15 cellular contexts compared by ENCODE assay signal in the genomic region with DNA sequence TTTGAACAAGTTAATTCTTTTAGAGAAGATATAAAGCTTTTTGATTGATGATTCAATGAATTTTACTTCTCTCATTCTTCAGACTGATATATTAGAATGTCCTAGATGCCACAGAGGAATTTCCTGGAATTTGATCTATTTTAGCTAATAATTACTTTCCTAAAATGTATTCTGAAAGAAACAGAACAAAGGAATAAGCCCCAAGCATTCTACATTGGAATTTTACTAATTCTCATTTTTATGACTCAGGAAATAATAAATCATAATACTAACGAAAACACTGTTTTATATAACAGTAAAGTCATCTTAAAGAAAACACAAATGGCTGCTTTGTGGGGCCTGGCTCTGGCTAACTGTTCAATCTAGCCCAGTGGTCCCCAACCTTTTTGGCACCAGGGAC.
DNase-seq lines count a peak whose midpoint lies in the region; ATAC-seq and TF ChIP-seq lines count a peak whose summit lies in the region.
"Had no signal": no experiment of that assay in that cellular context is flagged by ENCODE, and none has a peak within 500 bp of the region (broad histone marks: within the 10 kb centered on the region; RNA-seq: fewer than 3 reads in every experiment).

No MANE protein-coding gene starts in this region.

- no peaks in the 10 kb centered on the region for H3K36me3 Mint-ChIP-seq in nephron (ENCODE audit: low read depth)
- H3K36me3 Mint-ChIP-seq in glutamatergic neuron (ENCODE audit: unreplicated experiment) = no peaks in the 10 kb centered on the region

- H3K9me3 ChIP-seq in SK-N-SH = no peaks in the 10 kb centered on the region
- H3K9me3 ChIP-seq: BLaER1 treated with 17β-estradiol and CSF1 and Interleukin-3, amounts not matched to agents 10 nM and 100 nM had no signal

- POLR2A ChIA-PET in SK-N-SH (lab: Yijun Ruan, JAX) = no interaction called here

- H3K4me2 ChIP-seq in SK-N-SH = peak overlapping the region; percentile 7; the same call in 1 of the 2 replicates
- H3K4me2 ChIP-seq: BLaER1 treated with 17β-estradiol and CSF1 and Interleukin-3, amounts not matched to agents 10 nM and 100 nM had no signal

- H3K9me3 Mint-ChIP-seq in nephron (no peaks in the 10 kb centered on the region), glutamatergic neuron (ENCODE audit: unreplicated experiment) (no peaks in the 10 kb centered on the region)
- H3K9me3 Mint-ChIP-seq: CD4-positive, CD25-positive, alpha-beta regulatory T cell; H9 had no signal

- H3K27ac ChIP-seq in SK-N-SH (ENCODE audit: low read depth in 2 of 2, low read length in 1 of 2) (peak overlapping the region; percentile 63 to 79; a peak in 3 of 4 replicates), caudate nucleus (ENCODE audit: low read depth, low read length) (no peak overlapping the region)
- H3K27ac ChIP-seq: BLaER1 treated with 17β-estradiol and CSF1 and Interleukin-3, amounts not matched to agents 10 nM and 100 nM had no signal

- H3K4me1 ChIP-seq in SK-N-SH (ENCODE audit: control insufficient read depth in 1 of 2, insufficient read depth in 2 of 2, low read depth in 1 of 2, low read length in 1 of 2) = peaks cover 6 to 15% of the 10 kb centered on the region in 2 experiments
- H3K4me1 ChIP-seq: BLaER1 treated with 17β-estradiol and CSF1 and Interleukin-3, amounts not matched to agents 10 nM and 100 nM had no signal

- H3K9me2 ChIP-seq in SK-N-SH = no peaks in the 10 kb centered on the region

- no peaks in the 10 kb centered on the region for H3K27me3 Mint-ChIP-seq in nephron (ENCODE audit: low read depth)
- H3K27me3 Mint-ChIP-seq in glutamatergic neuron (ENCODE audit: unreplicated experiment) = no peaks in the 10 kb centered on the region

- peaks cover 65% of the 10 kb centered on the region for H3K4me1 Mint-ChIP-seq in nephron
- H3K4me1 Mint-ChIP-seq in glutamatergic neuron (ENCODE audit: low read depth, unreplicated experiment) = no peaks in the 10 kb centered on the region
- H3K4me1 Mint-ChIP-seq: CD4-positive, CD25-positive, alpha-beta regulatory T cell had no signal

- no peak overlapping the region for H3K4me3 Mint-ChIP-seq in nephron
- H3K4me3 Mint-ChIP-seq in glutamatergic neuron (ENCODE audit: unreplicated experiment) = no peak overlapping the region
- H3K4me3 Mint-ChIP-seq: CD4-positive, CD25-positive, alpha-beta regulatory T cell; H9 had no signal

- CTCF ChIA-PET in SK-N-SH (lab: Yijun Ruan, JAX) = interaction anchor here (0.6 to 1.7 kb wide), 3 partner anchors 18 to 164 kb away, joined by 3 to 6 read pairs (median 3); no protein-coding TSS in a partner anchor

- peaks cover 18% of the 10 kb centered on the region for H3F3A ChIP-seq in SK-N-SH (replicated peaks; ENCODE audit: insufficient read depth)

- H3K79me2 ChIP-seq in SK-N-SH (ENCODE audit: insufficient read depth) = no peaks in the 10 kb centered on the region

- DNase-seq in EH (ENCODE audit: low read depth) (peak; percentile 47), SK-N-SH (no peak), dermis blood vessel endothelial cell (peak; percentile 34), glutamatergic neuron (no peak), caudate nucleus (lab: John Stamatoyannopoulos, UW) (no peak)
- DNase-seq: 8988T; ACHN; CD4-positive, CD25-positive, alpha-beta regulatory T cell; DMS53; GOT3; H9 had no signal

- ATAC-seq in GM19452 (IDR thresholded peaks at IDR 0.05; ENCODE audit: unreplicated experiment) (no peak), GM21360 (IDR thresholded peaks at IDR 0.05; ENCODE audit: unreplicated experiment) (no peak)

- peak overlapping the region; percentile 12; the same call in 1 of the 2 replicates for H2AFZ ChIP-seq in SK-N-SH (ENCODE audit: low read depth)

- peak in 1 of 2 experiments; percentile 48; a peak in 2 of 4 replicates for TF ChIP-seq EP300 in SK-N-SH (IDR thresholded peaks at IDR 0.05; ENCODE audit: borderline replicate concordance in 1 of 2, low read depth in 1 of 2, low read length in 1 of 2)

- no peak for TF ChIP-seq RAD21 in SK-N-SH (IDR thresholded peaks at IDR 0.05; ENCODE audit: low read length)

- H3K36me3 ChIP-seq in SK-N-SH (replicated peaks in 1 of 2; ENCODE audit: control insufficient read depth in 1 of 2, insufficient read depth in 2 of 2, low read length in 1 of 2) = no peaks in the 10 kb centered on the region
- H3K36me3 ChIP-seq: BLaER1 treated with 17β-estradiol and CSF1 and Interleukin-3, amounts not matched to agents 10 nM and 100 nM had no signal

- H4K20me1 ChIP-seq in SK-N-SH (ENCODE audit: insufficient read depth) = no peaks in the 10 kb centered on the region
- H4K20me1 ChIP-seq: BLaER1 treated with 17β-estradiol and CSF1 and Interleukin-3, amounts not matched to agents 10 nM and 100 nM had no signal

- 0 out of 2 replicates have a peak overlapping the region, but pooled peaks have one; percentile 8 for H3K9ac ChIP-seq in SK-N-SH
- H3K9ac ChIP-seq: BLaER1 treated with 17β-estradiol and CSF1 and Interleukin-3, amounts not matched to agents 10 nM and 100 nM had no signal

- TF ChIP-seq CTCF in SK-N-SH (IDR thresholded peaks at IDR 0.05) = no peak
- no peak for TF ChIP-seq CTCF in nephron (IDR thresholded peaks at IDR 0.05; ENCODE audit: unreplicated experiment in 3 of 3)
- no peak for TF ChIP-seq CTCF in glutamatergic neuron (IDR thresholded peaks at IDR 0.05; ENCODE audit: partially characterized antibody, unreplicated experiment)

- H3K27ac Mint-ChIP-seq in nephron = peak overlapping the region; percentile 97 to 99 (median 97)
- H3K27ac Mint-ChIP-seq in glutamatergic neuron (ENCODE audit: unreplicated experiment) = no peak overlapping the region
- H3K27ac Mint-ChIP-seq: H9 had no signal

- no peaks in the 10 kb centered on the region for H3K27me3 ChIP-seq in SK-N-SH (ENCODE audit: insufficient read depth)
- H3K27me3 ChIP-seq: BLaER1 treated with 17β-estradiol and CSF1 and Interleukin-3, amounts not matched to agents 10 nM and 100 nM had no signal

- H3K4me3 ChIP-seq in SK-N-SH (ENCODE audit: low read depth in 2 of 2, low read length in 1 of 2) = no peak overlapping the region
- H3K4me3 ChIP-seq: BLaER1 treated with 17β-estradiol and CSF1 and Interleukin-3, amounts not matched to agents 10 nM and 100 nM had no signal

- WGBS in SK-N-SH (ENCODE audit: low lambda C conversion rate) = 11% methylated on average over 1 of the region's 1 CpG

TF ChIP-seq in SK-N-SH, 30 proteins besides CTCF, POLR2A, EP300 and RAD21 (continues in another document):
- TF ChIP-seq CHD2 (IDR thresholded peaks at IDR 0.05; ENCODE audit: low read length, partially characterized antibody) (no peak), EZH2phosphoT487 (IDR thresholded peaks at IDR 0.05; ENCODE audit: borderline replicate concordance, low read depth) (no peak), USF2 (IDR thresholded peaks at IDR 0.05; ENCODE audit: borderline replicate concordance, low read depth, low read length) (no peak), NFIC (IDR thresholded peaks at IDR 0.05; ENCODE audit: borderline replicate concordance) (0 out of 2 replicates have a peak, but pooled peaks have one; percentile 30), SMC3 (IDR thresholded peaks at IDR 0.05; ENCODE audit: low read depth, low read length) (no peak), FOXJ3 (CRISPR knock-in tag; IDR thresholded peaks at IDR 0.05) (no peak), FOXM1 (IDR thresholded peaks at IDR 0.05; ENCODE audit: low read depth) (peak; percentile 51; the same call in 1 of the 2 replicates), JUND (IDR thresholded peaks at IDR 0.05) (peak; percentile 45), TCF12 (IDR thresholded peaks at IDR 0.05) (peak; percentile 51)
- TF ChIP-seq, protein P1, sequence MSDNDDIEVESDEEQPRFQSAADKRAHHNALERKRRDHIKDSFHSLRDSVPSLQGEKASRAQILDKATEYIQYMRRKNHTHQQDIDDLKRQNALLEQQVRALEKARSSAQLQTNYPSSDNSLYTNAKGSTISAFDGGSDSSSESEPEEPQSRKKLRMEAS (IDR thresholded peaks at IDR 0.05; ENCODE audit: low read depth) = no peak
- TF ChIP-seq, protein P2, sequence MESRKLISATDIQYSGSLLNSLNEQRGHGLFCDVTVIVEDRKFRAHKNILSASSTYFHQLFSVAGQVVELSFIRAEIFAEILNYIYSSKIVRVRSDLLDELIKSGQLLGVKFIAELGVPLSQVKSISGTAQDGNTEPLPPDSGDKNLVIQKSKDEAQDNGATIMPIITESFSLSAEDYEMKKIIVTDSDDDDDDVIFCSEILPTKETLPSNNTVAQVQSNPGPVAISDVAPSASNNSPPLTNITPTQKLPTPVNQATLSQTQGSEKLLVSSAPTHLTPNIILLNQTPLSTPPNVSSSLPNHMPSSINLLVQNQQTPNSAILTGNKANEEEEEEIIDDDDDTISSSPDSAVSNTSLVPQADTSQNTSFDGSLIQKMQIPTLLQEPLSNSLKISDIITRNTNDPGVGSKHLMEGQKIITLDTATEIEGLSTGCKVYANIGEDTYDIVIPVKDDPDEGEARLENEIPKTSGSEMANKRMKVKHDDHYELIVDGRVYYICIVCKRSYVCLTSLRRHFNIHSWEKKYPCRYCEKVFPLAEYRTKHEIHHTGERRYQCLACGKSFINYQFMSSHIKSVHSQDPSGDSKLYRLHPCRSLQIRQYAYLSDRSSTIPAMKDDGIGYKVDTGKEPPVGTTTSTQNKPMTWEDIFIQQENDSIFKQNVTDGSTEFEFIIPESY (IDR thresholded peaks at IDR 0.05; ENCODE audit: borderline replicate concordance, low read depth) = no peak

Comparison
In these comparisons a context has a peak if more than half of its experiments do, and no peak if none do; other contexts are left out.
1. DNase-seq: peak in EH (single experiment) and dermis blood vessel endothelial cell (single experiment); none in SK-N-SH (single experiment), glutamatergic neuron (single experiment) and caudate nucleus (0 of 61).